ENCODE assay signal across 9 cellular contexts in genomic region chr2:240983361-240983995, GRCh38. TPM values are rescaled to one million over a fixed set of nuclear protein-coding genes. Genes with fewer than 3 reads are reported as not detected.
DNase-seq lines count a peak whose midpoint lies in the region; ATAC-seq and TF ChIP-seq lines count a peak whose summit lies in the region.
"Had no signal": no experiment of that assay in that cellular context is flagged by ENCODE, and none has a peak within 500 bp of the region (broad histone marks: within the 10 kb centered on the region; RNA-seq: fewer than 3 reads in every experiment).

No MANE protein-coding gene starts in this region.

- intact Hi-C loops in left cardiac atrium (cut with DNase I) = no loop called here

- peak; percentile 68 for TF ChIP-seq CTCF in GM10266 (IDR thresholded peaks at IDR 0.05; ENCODE audit: control insufficient read depth, insufficient read depth, low read depth, missing control alignments)

- DNase-seq in GM10266 (ENCODE audit: extremely low spot score) (no peak), NCI-H1694 treated with DMSO at 0.1 percent for 48 hours (lab: John Stamatoyannopoulos, UW) (peak; percentile 13), left cardiac atrium (peak; percentile 27), occipital lobe (lab: John Stamatoyannopoulos, UW) (no peak)
- DNase-seq in activated T-cell treated with anti-CD3 and anti-CD28 coated beads, Interleukin-2, amount 50 U/mL, for 48 hours = peak; percentile 49 to 69
- peak; percentile 51 for DNase-seq in stimulated activated CD4-positive, alpha-beta T cell treated with anti-CD3 and anti-CD28 coated beads, Interleukin-15, amount 100 ng/mL, for 24 hours
- DNase-seq: natural killer cell had no signal

- ATAC-seq in left cardiac atrium = peak in 1 of 2 donors; percentile 66
- no peak for ATAC-seq in HG03159 (IDR thresholded peaks at IDR 0.05; ENCODE audit: unreplicated experiment)
- no peak for ATAC-seq in HG02588 (IDR thresholded peaks at IDR 0.05; ENCODE audit: unreplicated experiment)

RNA-seq across cellular contexts. Expression of gene SNED1, which starts 14.9 kb away (rescaled TPM):
- 10 to 100 TPM; 12.2 to 31.9 TPM for total RNA-seq in left cardiac atrium
- 3.3 TPM for total RNA-seq in occipital lobe

Comparison
In these comparisons a context has a peak if more than half of its experiments do, and no peak if none do; other contexts are left out.
1. DNase-seq: peak in NCI-H1694 treated with DMSO at 0.1 percent for 48 hours (single experiment), activated T-cell treated with anti-CD3 and anti-CD28 coated beads, Interleukin-2, amount 50 U/mL, for 48 hours (2 of 2), left cardiac atrium (single experiment) and stimulated activated CD4-positive, alpha-beta T cell treated with anti-CD3 and anti-CD28 coated beads, Interleukin-15, amount 100 ng/mL, for 24 hours (single experiment); none in GM10266 (single experiment) and occipital lobe (single experiment).